In the genomic region with DNA sequence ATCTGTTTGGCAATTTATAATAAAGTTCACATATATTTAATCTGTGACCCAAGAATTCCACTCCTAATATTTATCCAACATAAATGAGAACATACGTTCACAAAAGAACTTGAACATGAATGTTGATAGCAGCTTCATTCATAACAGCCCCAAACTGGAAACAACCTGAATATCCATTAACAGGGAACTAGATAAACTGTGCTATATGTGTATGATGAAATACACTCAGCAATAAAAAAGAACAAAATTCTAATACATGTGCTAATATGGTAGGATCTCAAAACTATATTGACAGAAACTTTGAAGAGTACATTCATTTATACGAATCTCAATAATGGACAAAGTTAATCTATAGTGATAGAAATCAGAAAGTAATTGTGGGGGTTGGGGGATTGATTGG, we compare ENCODE assay signal across 27 cellular contexts. TPM values are rescaled to one million over a fixed set of nuclear protein-coding genes. Genes with fewer than 3 reads are reported as not detected.
A peak's percentile ranks its signal among the peaks of the same experiment; 100 is the strongest.
DNase-seq lines count a peak whose midpoint lies in the region; ATAC-seq, FAIRE-seq and TF ChIP-seq lines count a peak whose summit lies in the region.
"Had no signal": no experiment of that assay in that cellular context is flagged by ENCODE, and none has a peak within 500 bp of the region (broad histone marks: within the 10 kb centered on the region; RNA-seq: fewer than 3 reads in every experiment).

No MANE protein-coding gene starts in this region.

- TF ChIP-seq CTCF in HCT116 (IDR thresholded peaks at IDR 0.05 in 2 of 3, conservative IDR thresholded peaks at IDR 0.05 in 1 of 3; ENCODE audit: borderline replicate concordance in 1 of 3, insufficient read depth in 1 of 3, low read depth in 2 of 3, low read length in 2 of 3) (no peak), K562 (IDR thresholded peaks at IDR 0.05 in 2 of 3, conservative IDR thresholded peaks at IDR 0.05 in 1 of 3; ENCODE audit: insufficient read depth in 2 of 3, low read depth in 1 of 3, low read length in 3 of 3) (no peak)

- H3K4me3 Mint-ChIP-seq in activated naive CD4-positive, alpha-beta T cell treated with anti-CD3 and anti-CD28 coated beads for 36 hours, result no peak overlapping the region
- H3K4me3 Mint-ChIP-seq in natural killer cell treated with Interleukin-12 subunit alpha and Interleukin-12 subunit beta and Interleukin-15 and Interleukin-18, amount 100 ng/mL, for 72 hours, result peak overlapping the region; percentile 13
- H3K4me3 Mint-ChIP-seq: CD4-positive, alpha-beta T cell had no signal

- WGBS in K562 (ENCODE audit: insufficient coverage, low coverage, missing lambda C conversion rate), result 38% methylated on average over 2 of the region's 2 CpGs

- H3K9me3 ChIP-seq in HCT116 (ENCODE audit: control insufficient read depth in 1 of 2, insufficient read depth in 1 of 2, low read depth in 1 of 2, low read length in 2 of 2) (no peaks in the 10 kb centered on the region), K562 (replicated peaks; ENCODE audit: control insufficient read depth, insufficient read depth, low read depth, low read length) (no peaks in the 10 kb centered on the region)

- intact Hi-C loops in activated naive CD4-positive, alpha-beta T cell treated with anti-CD3 and anti-CD28 coated beads for 36 hours (cut with micrococcal nuclease), result loop anchor here (10.0 kb wide), 1 partner anchor 549 kb away; no protein-coding TSS in a partner anchor
- intact Hi-C loops in HCT116 (cut with micrococcal nuclease) (no loop called here), K562 (cut with micrococcal nuclease) (no loop called here)

- no peak overlapping the region for H3K4me3 ChIP-seq in HCT116 (replicated peaks in 1 of 2; ENCODE audit: low read depth in 1 of 2, low read length in 2 of 2)
- H3K4me3 ChIP-seq in K562, result no peak overlapping the region
- H3K4me3 ChIP-seq: PC-9, SJCRH30 had no signal

- BruUV-seq in HCT116 (replicated peaks; lab: Mats Ljungman, UMichigan) (no TSS peak), K562 (replicated peaks; lab: Mats Ljungman, UMichigan) (no TSS peak)

- RAD21 ChIA-PET in HCT116 (lab: Charles Lee; ENCODE audit: low non-redundant PET in 1 of 2, low total read pairs in 2 of 2, uncharacterized antibody in 2 of 2, unreplicated experiment in 2 of 2), result no interaction called here

- H4K20me1 ChIP-seq in HCT116 (ENCODE audit: insufficient read depth) (no peaks in the 10 kb centered on the region), K562 (replicated peaks; ENCODE audit: control insufficient read depth, insufficient read depth, low read length) (no peaks in the 10 kb centered on the region)

- H3K79me2 ChIP-seq in HCT116 (ENCODE audit: insufficient read depth, low read length) (no peaks in the 10 kb centered on the region), K562 (ENCODE audit: control insufficient read depth, insufficient read depth, low read length) (no peaks in the 10 kb centered on the region; the same call in 2 of the 3 replicates)

- no peaks in the 10 kb centered on the region for H3K9me1 ChIP-seq in K562 (ENCODE audit: control insufficient read depth, insufficient read depth, low read length)

- H3K9ac ChIP-seq in HCT116 (ENCODE audit: low read length) (no peak overlapping the region), K562 (ENCODE audit: insufficient read depth in 1 of 2, low read depth in 2 of 2, low read length in 2 of 2) (no peak overlapping the region)

- no peak for ATAC-seq in HCT116
- no peak for ATAC-seq in K562
- ATAC-seq in natural killer cell treated with Interleukin-12 subunit alpha and Interleukin-12 subunit beta and Interleukin-15 and Interleukin-18, amount 100 ng/mL, for 72 hours, result no peak
- no peak for ATAC-seq in GM19035 (IDR thresholded peaks at IDR 0.05; ENCODE audit: unreplicated experiment)
- ATAC-seq: Right ventricle myocardium inferior, SK-N-SH treated with all-trans-retinoic acid at 6 μM for 48 hours had no signal

- H3K4me1 Mint-ChIP-seq in activated naive CD4-positive, alpha-beta T cell treated with anti-CD3 and anti-CD28 coated beads for 36 hours (ENCODE audit: low read depth), result peaks cover 28% of the 10 kb centered on the region
- H3K4me1 Mint-ChIP-seq in natural killer cell treated with Interleukin-12 subunit alpha and Interleukin-12 subunit beta and Interleukin-15 and Interleukin-18, amount 100 ng/mL, for 72 hours (ENCODE audit: low read depth in 2 of 2), result peaks cover 41% of the 10 kb centered on the region in 2 donors

- peak overlapping the region; percentile 6 for H2AFZ ChIP-seq in HCT116 (ENCODE audit: low read depth, low read length, poor library complexity, severe bottlenecking)
- peak overlapping the region; percentile 25; the same call in 1 of the 2 replicates for H2AFZ ChIP-seq in K562 (ENCODE audit: low read depth, low read length)
- H2AFZ ChIP-seq: PC-9 had no signal

- H3K4me2 ChIP-seq in HCT116 (ENCODE audit: low read length) (no peak overlapping the region), K562 (ENCODE audit: insufficient read depth, low read length) (no peak overlapping the region)
- H3K4me2 ChIP-seq: PC-9 had no signal

- H3K27ac ChIP-seq in HCT116 (ENCODE audit: low read depth, low read length) (no peak overlapping the region), K562 (ENCODE audit: extremely low read depth, low read depth, low read length) (peak overlapping the region; percentile 40; the same call in 1 of the 3 replicates)
- H3K27ac ChIP-seq: PC-9, SJCRH30 had no signal

- POLR2A ChIA-PET in HCT116 (lab: Charles Lee), result no interaction called here
- POLR2A ChIA-PET in K562 (lab: Yijun Ruan, JAX), result no interaction called here

- H3K27me3 Mint-ChIP-seq in activated naive CD4-positive, alpha-beta T cell treated with anti-CD3 and anti-CD28 coated beads for 36 hours (ENCODE audit: low read depth), result no peaks in the 10 kb centered on the region
- no peaks in the 10 kb centered on the region for H3K27me3 Mint-ChIP-seq in natural killer cell treated with Interleukin-12 subunit alpha and Interleukin-12 subunit beta and Interleukin-15 and Interleukin-18, amount 100 ng/mL, for 72 hours
- H3K27me3 Mint-ChIP-seq: CD4-positive, alpha-beta T cell had no signal

- in situ Hi-C loops in K562 (cut with MboI), result no loop called here

- H3K36me3 Mint-ChIP-seq in activated naive CD4-positive, alpha-beta T cell treated with anti-CD3 and anti-CD28 coated beads for 36 hours (ENCODE audit: low read depth), result no peaks in the 10 kb centered on the region
- peaks cover 29% of the 10 kb centered on the region for H3K36me3 Mint-ChIP-seq in natural killer cell treated with Interleukin-12 subunit alpha and Interleukin-12 subunit beta and Interleukin-15 and Interleukin-18, amount 100 ng/mL, for 72 hours

- no peak for FAIRE-seq in K562 (lab: Jason Lieb, UNC)
- FAIRE-seq: GM12891, GM19239 had no signal

- TF ChIP-seq POLR2A in HCT116 (IDR thresholded peaks at IDR 0.05; ENCODE audit: borderline replicate concordance, extremely low read depth, insufficient read depth, insufficient read length), result no peak
- no peak for TF ChIP-seq POLR2A in K562 (conservative IDR thresholded peaks at IDR 0.05)

- TF ChIP-seq EP300 in K562 (IDR thresholded peaks at IDR 0.05; ENCODE audit: low read length), result no peak

- H3K36me3 ChIP-seq in HCT116 (ENCODE audit: control insufficient read depth in 1 of 2, insufficient read depth in 2 of 2, low read length in 2 of 2), result no peaks in the 10 kb centered on the region
- H3K36me3 ChIP-seq in K562 (ENCODE audit: control insufficient read depth, insufficient read depth, low read length), result no peaks in the 10 kb centered on the region
- H3K36me3 ChIP-seq: SJCRH30 had no signal

- peaks cover 20 to 34% of the 10 kb centered on the region in 2 experiments for H3K4me1 ChIP-seq in HCT116 (ENCODE audit: control insufficient read depth in 1 of 2, insufficient read depth in 2 of 2, low read length in 2 of 2)
- peaks cover 21 to 32% of the 10 kb centered on the region in 2 experiments for H3K4me1 ChIP-seq in K562 (replicated peaks in 1 of 2; ENCODE audit: control insufficient read depth in 2 of 2, insufficient read depth in 2 of 2, low read length in 2 of 2)

- H3K27me3 ChIP-seq in HCT116 (ENCODE audit: insufficient read depth, low read length) (no peaks in the 10 kb centered on the region), K562 (ENCODE audit: control insufficient read depth in 2 of 2, insufficient read depth in 2 of 2, low read length in 2 of 2) (no peaks in the 10 kb centered on the region)
- H3K27me3 ChIP-seq: SJCRH30 had no signal

- H3K9me2 ChIP-seq in HCT116 (ENCODE audit: insufficient read depth), result no peaks in the 10 kb centered on the region

- peak overlapping the region; percentile 66 for H3K27ac Mint-ChIP-seq in activated naive CD4-positive, alpha-beta T cell treated with anti-CD3 and anti-CD28 coated beads for 36 hours
- H3K27ac Mint-ChIP-seq in natural killer cell treated with Interleukin-12 subunit alpha and Interleukin-12 subunit beta and Interleukin-15 and Interleukin-18, amount 100 ng/mL, for 72 hours, result peak overlapping the region; percentile 91 to 100

- CTCF ChIA-PET in activated naive CD4-positive, alpha-beta T cell treated with anti-CD3 and anti-CD28 coated beads for 36 hours (lab: Charles Lee), result interaction anchor here (2.1 kb wide), 1 partner anchor 263 kb away, joined by 17 read pairs; no protein-coding TSS in a partner anchor
- CTCF ChIA-PET in HCT116 (lab: Charles Lee) (no interaction called here), K562 (lab: Yijun Ruan, JAX; ENCODE audit: low intra/inter-chr PET ratio) (no interaction called here)

- peaks cover 7% of the 10 kb centered on the region for H3K9me3 Mint-ChIP-seq in activated naive CD4-positive, alpha-beta T cell treated with anti-CD3 and anti-CD28 coated beads for 36 hours
- no peaks in the 10 kb centered on the region for H3K9me3 Mint-ChIP-seq in natural killer cell treated with Interleukin-12 subunit alpha and Interleukin-12 subunit beta and Interleukin-15 and Interleukin-18, amount 100 ng/mL, for 72 hours
- H3K9me3 Mint-ChIP-seq: CD4-positive, alpha-beta T cell had no signal

- TF ChIP-seq RAD21 in HCT116 (IDR thresholded peaks at IDR 0.05; ENCODE audit: low read depth), result no peak
- 0 out of 4 replicates have a peak, but pooled peaks of 1 of the 2 experiments have one; percentile 19 for TF ChIP-seq RAD21 in K562 (CRISPR knock-in tag; conservative IDR thresholded peaks at IDR 0.05 in 1 of 2, IDR thresholded peaks at IDR 0.05 in 1 of 2)

- no peak for DNase-seq in activated naive CD4-positive, alpha-beta T cell treated with anti-CD3 and anti-CD28 coated beads for 36 hours
- DNase-seq in activated naive CD4-positive, alpha-beta T cell (lab: John Stamatoyannopoulos, UW), result no peak
- DNase-seq in HCT116 (ENCODE audit: low read depth, low spot score) (no peak), K562 (ENCODE audit: extremely low read depth in 1 of 4, low spot score in 3 of 4) (no peak), retina (no peak), UCSD-AML1 (lab: John Stamatoyannopoulos, UW; ENCODE audit: unreplicated experiment) (no peak)
- DNase-seq in natural killer cell treated with Interleukin-12 subunit alpha and Interleukin-12 subunit beta and Interleukin-15 and Interleukin-18, amount 100 ng/mL, for 72 hours (ENCODE audit: low spot score), result no peak
- DNase-seq: 8988T; ACHN; CD4-positive, alpha-beta T cell; COR-L47; GDM1; Kasumi-1; NCI-H1092 treated with DMSO at 0.1 percent for 48 hours; NCI-H1436 treated with DMSO at 0.1 percent for 48 hours; NCI-H187 treated with DMSO at 0.1 percent for 48 hours; NCI-H2171 treated with DMSO at 0.1 percent for 48 hours; NCI-H345; NCI-H524; NCI-H774; PC-9; SJCRH30 had no signal

RNA-seq across cellular contexts. Expression of a gene that starts 5.1 kb away (rescaled TPM):
- 10 to 100 TPM; 98.0 to 98.2 TPM for total RNA-seq in activated naive CD4-positive, alpha-beta T cell treated with anti-CD3 and anti-CD28 coated beads for 36 hours
- total RNA-seq in HCT116 (2021; ENCODE audit: unreplicated experiment) (81.6 TPM), K562 (2014; rRNA removed) (38.7 and 44.5 TPM in 2 replicates), K562 (2014; rRNA removed; fragmentation: Illumina TruSeq; extraction: Trizol) (19.4 and 20.6 TPM in 2 replicates), K562 (2015; rRNA removed; fragmentation: Illumina TruSeq; extraction: Trizol) (27.7 and 27.8 TPM in 2 replicates), K562 (2021) (47.5 and 51.8 TPM in 2 replicates)
- 129 and 166 TPM in 2 replicates for polyA plus RNA-seq in HCT116 (2012)
- 81.5 and 114 TPM in 2 replicates for total RNA-seq in K562 (2011; cell fraction: chromatin; rRNA removed; ENCODE audit: low replicate concordance)
- total RNA-seq in K562 (2011; cell fraction: nucleolus; rRNA removed), result 100 and 103 TPM in 2 replicates
- total RNA-seq in K562 (2011; cell fraction: nucleoplasm; rRNA removed), result 92.4 and 99.8 TPM in 2 replicates
- polyA plus RNA-seq in K562 (2011; rRNA removed) (83.9 and 105 TPM in 2 replicates), K562 (2014; fragmentation: Illumina TruSeq; extraction: Trizol) (49.6 and 57.8 TPM in 2 replicates), K562 (2014; fragmentation: Nextera tagmentation; extraction: Ambion mirVana) (10 to 100 TPM; 12.0 to 24.3 TPM), K562 (2014; rRNA removed) (30.9 and 31.4 TPM in 2 replicates)
- polyA plus RNA-seq in K562 (2011; cell fraction: cytosol; rRNA removed), result 72.3 and 73.7 TPM in 2 replicates
- 144 and 202 TPM in 2 replicates for polyA plus RNA-seq in K562 (2011; cell fraction: nucleus; rRNA removed)
- 98.8 and 122 TPM in 2 replicates for polyA plus RNA-seq in K562 (2012)
- 76.2 and 78.0 TPM in 2 replicates for polyA minus RNA-seq in K562 (2011; rRNA and poly(A)+ RNA removed)
- 70.7 and 90.6 TPM in 2 replicates for polyA minus RNA-seq in K562 (2011; cell fraction: cytosol; rRNA and poly(A)+ RNA removed)
- 122 and 139 TPM in 2 replicates for polyA minus RNA-seq in K562 (2011; cell fraction: nucleus; rRNA and poly(A)+ RNA removed)
- total RNA-seq in natural killer cell treated with Interleukin-12 subunit alpha and Interleukin-12 subunit beta and Interleukin-15 and Interleukin-18, amount 100 ng/mL, for 72 hours, result 100 to 1,000 TPM; 579 to 941 TPM
